ENCODE assay signal across 1 cellular context in the genomic region with DNA sequence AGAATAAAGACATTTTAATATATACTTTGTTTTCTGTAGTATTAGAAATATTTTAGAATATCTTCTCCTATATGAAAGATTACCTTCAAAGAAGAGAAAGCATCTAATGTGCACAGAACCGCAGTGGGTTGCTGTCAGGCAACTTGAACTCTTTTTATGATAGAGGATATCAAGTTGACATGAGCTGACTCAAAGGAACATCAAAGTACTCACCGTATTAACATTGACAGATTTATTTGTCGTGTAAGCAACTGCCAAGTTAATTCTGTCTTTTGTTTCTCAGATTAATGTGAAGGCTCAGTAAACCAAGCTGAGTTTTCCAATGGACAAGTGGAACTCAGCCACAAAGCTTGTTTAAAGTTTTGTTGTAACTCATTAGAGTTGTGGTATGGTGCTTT.
TF ChIP-seq lines count a peak whose summit lies in the region.

No MANE protein-coding gene starts in this region.

TF ChIP-seq in IMR-90, 13 proteins besides CTCF, POLR2A, EP300 and RAD21:
- TF ChIP-seq BHLHE40 (IDR thresholded peaks at IDR 0.05; ENCODE audit: low read depth, low read length) (no peak), RFX5 (IDR thresholded peaks at IDR 0.05; ENCODE audit: low read depth, low read length) (no peak), MXI1 (IDR thresholded peaks at IDR 0.05; ENCODE audit: borderline replicate concordance, low read depth, low read length) (no peak), CHD1 (IDR thresholded peaks at IDR 0.05; ENCODE audit: low read depth, low read length) (no peak), FOS (IDR thresholded peaks at IDR 0.05; ENCODE audit: low read depth, low read length) (no peak), MAFK (IDR thresholded peaks at IDR 0.05; ENCODE audit: low read depth, low read length) (no peak), RCOR1 (IDR thresholded peaks at IDR 0.05; ENCODE audit: insufficient replicate concordance, low read length) (no peak), NFE2L2 (IDR thresholded peaks at IDR 0.05; ENCODE audit: low read depth, low read length) (no peak), MAZ (IDR thresholded peaks at IDR 0.05; ENCODE audit: borderline replicate concordance, low read depth, low read length) (no peak), CEBPB (IDR thresholded peaks at IDR 0.05; ENCODE audit: low read depth, low read length) (no peak), SMC3 (IDR thresholded peaks at IDR 0.05; ENCODE audit: low read depth, low read length) (no peak)
- TF ChIP-seq, protein P1, sequence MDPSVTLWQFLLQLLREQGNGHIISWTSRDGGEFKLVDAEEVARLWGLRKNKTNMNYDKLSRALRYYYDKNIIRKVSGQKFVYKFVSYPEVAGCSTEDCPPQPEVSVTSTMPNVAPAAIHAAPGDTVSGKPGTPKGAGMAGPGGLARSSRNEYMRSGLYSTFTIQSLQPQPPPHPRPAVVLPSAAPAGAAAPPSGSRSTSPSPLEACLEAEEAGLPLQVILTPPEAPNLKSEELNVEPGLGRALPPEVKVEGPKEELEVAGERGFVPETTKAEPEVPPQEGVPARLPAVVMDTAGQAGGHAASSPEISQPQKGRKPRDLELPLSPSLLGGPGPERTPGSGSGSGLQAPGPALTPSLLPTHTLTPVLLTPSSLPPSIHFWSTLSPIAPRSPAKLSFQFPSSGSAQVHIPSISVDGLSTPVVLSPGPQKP (IDR thresholded peaks at IDR 0.05; ENCODE audit: borderline replicate concordance, low read depth, low read length), result no peak
- TF ChIP-seq, protein P2, sequence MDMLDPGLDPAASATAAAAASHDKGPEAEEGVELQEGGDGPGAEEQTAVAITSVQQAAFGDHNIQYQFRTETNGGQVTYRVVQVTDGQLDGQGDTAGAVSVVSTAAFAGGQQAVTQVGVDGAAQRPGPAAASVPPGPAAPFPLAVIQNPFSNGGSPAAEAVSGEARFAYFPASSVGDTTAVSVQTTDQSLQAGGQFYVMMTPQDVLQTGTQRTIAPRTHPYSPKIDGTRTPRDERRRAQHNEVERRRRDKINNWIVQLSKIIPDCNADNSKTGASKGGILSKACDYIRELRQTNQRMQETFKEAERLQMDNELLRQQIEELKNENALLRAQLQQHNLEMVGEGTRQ (IDR thresholded peaks at IDR 0.05; ENCODE audit: low read depth, low read length), result no peak
